Comparison of ENCODE assay signal across 8 cellular contexts in genomic region chr15:38564557-38565286, GRCh38. TPM values are rescaled to one million over a fixed set of nuclear protein-coding genes. Genes with fewer than 3 reads are reported as not detected.
DNase-seq lines count a peak whose midpoint lies in the region; ATAC-seq, FAIRE-seq and TF ChIP-seq lines count a peak whose summit lies in the region.

Gene RASGRP1 (minus strand): TSS chr15:38564814. CDS start chr15:38564628, 186 bp downstream.

- H3K27ac ChIP-seq in HUES6 (ENCODE audit: low read depth, low read length) (no peak within 1 kb of the TSS), GM12878 (ENCODE audit: control insufficient read depth, insufficient read depth) (peak within 1 kb of the TSS; percentile 72)

- no peaks in the 10 kb centered on the region for H3K9me3 ChIP-seq in HUES6 (ENCODE audit: control insufficient read depth, insufficient read depth, low read depth, low read length)
- H3K9me3 ChIP-seq in GM12878 (replicated peaks; ENCODE audit: control insufficient read depth, insufficient read depth, low read length): no peaks in the 10 kb centered on the region

- TF ChIP-seq CTCF in GM12878 (IDR thresholded peaks at IDR 0.05 in 2 of 3, conservative IDR thresholded peaks at IDR 0.05 in 1 of 3; ENCODE audit: control insufficient read depth in 2 of 3, extremely low read depth in 1 of 3, insufficient read depth in 1 of 3, low read depth in 3 of 3, low read length in 3 of 3): peak; percentile 29 to 60 (median 43); a peak in 4 of 6 replicates

- peak; percentile 7 for FAIRE-seq in GM12878 (lab: Jason Lieb, UNC)

- no peaks in the 10 kb centered on the region for H4K20me1 ChIP-seq in GM12878 (ENCODE audit: control insufficient read depth, insufficient read depth)

- no peaks in the 10 kb centered on the region for H3K27me3 Mint-ChIP-seq in T-helper 2 cell treated with Interferon-gamma antibody and Interleukin-4, amounts not matched to agents 5 μg/mL and 100 μg/mL, for 36 hours (ENCODE audit: low read depth)
- H3K27me3 Mint-ChIP-seq in immature natural killer cell (ENCODE audit: low read depth in 3 of 3): peaks cover 5 to 18% (median 6%) of the 10 kb centered on the region in 3 donors

- H3K27me3 ChIP-seq in HUES6 (ENCODE audit: control insufficient read depth, insufficient read depth, low read length): peaks cover 48% of the 10 kb centered on the region
- no peaks in the 10 kb centered on the region for H3K27me3 ChIP-seq in GM12878 (replicated peaks in 1 of 2; ENCODE audit: control insufficient read depth in 2 of 2, insufficient read depth in 2 of 2, low read length in 1 of 2)

- H3K9me3 Mint-ChIP-seq in T-helper 2 cell treated with Interferon-gamma antibody and Interleukin-4, amounts not matched to agents 5 μg/mL and 100 μg/mL, for 36 hours: peaks cover 6% of the 10 kb centered on the region
- H3K9me3 Mint-ChIP-seq in immature natural killer cell: peaks cover 0 to 5% (median 0%) of the 10 kb centered on the region in 6 donors

- peaks cover 43% of the 10 kb centered on the region for H3K36me3 Mint-ChIP-seq in T-helper 2 cell treated with Interferon-gamma antibody and Interleukin-4, amounts not matched to agents 5 μg/mL and 100 μg/mL, for 36 hours (ENCODE audit: low read depth)
- H3K36me3 Mint-ChIP-seq in immature natural killer cell: peaks cover 6 to 7% (median 7%) of the 10 kb centered on the region in 3 donors

- H3K4me1 Mint-ChIP-seq in T-helper 2 cell treated with Interferon-gamma antibody and Interleukin-4, amounts not matched to agents 5 μg/mL and 100 μg/mL, for 36 hours (ENCODE audit: low read depth): peaks cover 53% of the 10 kb centered on the region
- peaks cover 60 to 72% of the 10 kb centered on the region in 2 donors for H3K4me1 Mint-ChIP-seq in immature natural killer cell

- H3K4me3 Mint-ChIP-seq in T-helper 2 cell treated with Interferon-gamma antibody and Interleukin-4, amounts not matched to agents 5 μg/mL and 100 μg/mL, for 36 hours: peak within 1 kb of the TSS; percentile 88
- peak within 1 kb of the TSS; percentile 88 to 97 (median 95) for H3K4me3 Mint-ChIP-seq in immature natural killer cell

- H3K27ac Mint-ChIP-seq in T-helper 2 cell treated with Interferon-gamma antibody and Interleukin-4, amounts not matched to agents 5 μg/mL and 100 μg/mL, for 36 hours: peak within 1 kb of the TSS; percentile 91
- peak within 1 kb of the TSS; percentile 85 to 96 (median 92) for H3K27ac Mint-ChIP-seq in immature natural killer cell

- intact Hi-C loops in GM12878 (cut with micrococcal nuclease; ENCODE audit: unreplicated experiment): loop anchor here (1.0 to 5.0 kb wide), 6 partner anchors 58 to 122 kb away; no protein-coding TSS in a partner anchor

- ATAC-seq in GM21423 (IDR thresholded peaks at IDR 0.05; ENCODE audit: unreplicated experiment) (peak; percentile 78), GM12878 (peak; percentile 66)

- no TSS peak for BruUV-seq in GM12878 (replicated peaks; lab: Mats Ljungman, UMichigan)

- RAD21 ChIA-PET in GM12878 (lab: Charles Lee; ENCODE audit: unreplicated experiment): interaction anchor here (0.5 to 9.6 kb wide), 28 partner anchors 12 to 1549 kb away, joined by 3 to 331 read pairs (median 8); partner anchors contain the start of gene FAM98B

- H2AFZ ChIP-seq in GM12878 (ENCODE audit: control insufficient read depth, low read depth, low read length): peak within 1 kb of the TSS; percentile 88

- DNase-seq in ELR (ENCODE audit: low read depth) (peak; percentile 56), GM12878 (ENCODE audit: low read depth, low spot score) (no peak), immature natural killer cell (peak; percentile 89 to 91 (median 90)), NCI-H2107 (lab: John Stamatoyannopoulos, UW) (no peak)
- peak; percentile 86 for DNase-seq in T-helper 2 cell treated with Interferon-gamma antibody and Interleukin-4, amounts not matched to agents 5 μg/mL and 100 μg/mL, for 36 hours (ENCODE audit: low spot score)
- peak; percentile 77 for DNase-seq in stimulated activated CD4-positive, alpha-beta T cell treated with anti-CD3 and anti-CD28 coated beads, Interleukin-15, amount 100 ng/mL, for 1 hour (ENCODE audit: low read depth in 1 of 2, low spot score in 1 of 2)

- CTCF ChIA-PET in GM12878 (lab: Yijun Ruan, JAX): interaction anchor here (0.8 to 10.5 kb wide), 27 partner anchors 8 to 135 kb away, joined by 3 to 276 read pairs (median 7); no protein-coding TSS in a partner anchor

- SMC1A ChIA-PET in GM12878 (lab: Charles Lee; ENCODE audit: uncharacterized antibody, unreplicated experiment): interaction anchor here (0.6 to 11.9 kb wide), 21 partner anchors 13 to 132 kb away, joined by 3 to 293 read pairs (median 6); no protein-coding TSS in a partner anchor

- H3K4me1 ChIP-seq in HUES6 (ENCODE audit: control insufficient read depth, insufficient read depth, low read length) (peaks cover 9% of the 10 kb centered on the region; the same call in 1 of the 2 replicates), GM12878 (ENCODE audit: control insufficient read depth, insufficient read depth, low read length) (peaks cover 29% of the 10 kb centered on the region)

- H3K9ac ChIP-seq in HUES6 (ENCODE audit: low read length): peak within 1 kb of the TSS; percentile 67
- H3K9ac ChIP-seq in GM12878 (ENCODE audit: control insufficient read depth, insufficient read depth, low read length): peak within 1 kb of the TSS; percentile 62

- H3K4me3 ChIP-seq in HUES6 (ENCODE audit: low read depth, low read length) (peak within 1 kb of the TSS; percentile 62), GM12878 (peak within 1 kb of the TSS; percentile 75)

- TF ChIP-seq EP300 in GM12878 (IDR thresholded peaks at IDR 0.05; ENCODE audit: borderline replicate concordance in 1 of 2, control insufficient read depth in 1 of 2, low read depth in 2 of 2, low read length in 2 of 2): 0 out of 4 replicates have a peak, but pooled peaks of 1 of the 2 experiments have one; percentile 11

- no peaks in the 10 kb centered on the region for H3K36me3 ChIP-seq in HUES6 (ENCODE audit: control insufficient read depth, insufficient read depth, low read length)
- H3K36me3 ChIP-seq in GM12878 (ENCODE audit: control insufficient read depth in 2 of 2, insufficient read depth in 2 of 2, low read length in 1 of 2): no peaks in the 10 kb centered on the region; a peak in 1 of 4 replicates

- POLR2A ChIA-PET in GM12878 (lab: Charles Lee): interaction anchor here (0.5 to 6.3 kb wide), 20 partner anchors 23 to 124 kb away, joined by 3 to 84 read pairs (median 6); no protein-coding TSS in a partner anchor

- TF ChIP-seq RAD21 in GM12878 (IDR thresholded peaks at IDR 0.05; ENCODE audit: insufficient read depth, low read depth, low read length): peak; percentile 37; the same call in 1 of the 2 replicates

- 3% methylated on average over 55 of the region's 85 CpGs for WGBS in GM12878 (ENCODE audit: insufficient coverage, insufficient replicate concordance, low lambda C conversion rate, missing lambda C conversion rate)

- peak within 1 kb of the TSS; percentile 96 for H3K4me2 ChIP-seq in GM12878 (ENCODE audit: control insufficient read depth, insufficient read depth)

- TF ChIP-seq POLR2A in GM12878 (IDR thresholded peaks at IDR 0.05; ENCODE audit: low read depth, low read length): peak; percentile 77

- in situ Hi-C loops in GM12878 (cut with MboI): loop anchor here (5.0 kb wide), 1 partner anchor 123 kb away; no protein-coding TSS in a partner anchor

- H3K79me2 ChIP-seq in GM12878 (ENCODE audit: control insufficient read depth, insufficient read depth, low read length): peaks cover 30% of the 10 kb centered on the region

TF ChIP-seq in GM12878, 131 proteins besides CTCF, POLR2A, EP300 and RAD21 (continues in another document):
- TF ChIP-seq NR2C1 (IDR thresholded peaks at IDR 0.05) (no peak), NBN (IDR thresholded peaks at IDR 0.05) (peak; percentile 60), RFX5 (IDR thresholded peaks at IDR 0.05; ENCODE audit: low read depth, low read length) (no peak), BCLAF1 (IDR thresholded peaks at IDR 0.05) (0 out of 2 replicates have a peak, but pooled peaks have one; percentile 33), RELA (IDR thresholded peaks at IDR 0.05; ENCODE audit: borderline replicate concordance, partially characterized antibody) (peak; percentile 35)

RNA-seq across cellular contexts. Expression of gene RASGRP1, which starts in this region (rescaled TPM):
- total RNA-seq in GM12878 (2013; cell fraction: nucleolus; rRNA removed): 151 and 158 TPM in 2 replicates
- total RNA-seq in GM12878 (2014; rRNA removed): 27.4 and 31.3 TPM in 2 replicates
- total RNA-seq in GM12878 (2014; rRNA removed; fragmentation: Illumina TruSeq; extraction: Trizol): 23.5 and 23.8 TPM in 2 replicates
- total RNA-seq in GM12878 (2021): 25.5 and 29.3 TPM in 2 replicates
- polyA plus RNA-seq in GM12878 (2011; ENCODE audit: low read depth): 5.6 TPM
- polyA plus RNA-seq in GM12878 (2011; rRNA removed): 234 and 259 TPM in 2 replicates
- 137 and 158 TPM in 2 replicates for polyA plus RNA-seq in GM12878 (2011; cell fraction: cytosol; rRNA removed)
- 185 and 295 TPM in 2 replicates for polyA plus RNA-seq in GM12878 (2011; cell fraction: nucleus; rRNA removed)
- 5.8 and 12.5 TPM in 2 replicates for polyA plus RNA-seq in GM12878 (2012)
- 26.0 and 32.7 TPM in 2 replicates for polyA plus RNA-seq in GM12878 (2014; fragmentation: Illumina TruSeq; extraction: Trizol)
- 1 to 10 TPM; 5.6 to 6.2 TPM for polyA plus RNA-seq in GM12878 (2014; fragmentation: Nextera tagmentation; extraction: Ambion mirVana)
- polyA plus RNA-seq in GM12878 (2014; rRNA removed): 17.0 and 18.3 TPM in 2 replicates
- polyA plus RNA-seq in GM12878 (2016; fragmentation: Nextera tagmentation; extraction: Ambion mirVana): 10 to 100 TPM in 1 of 2 experiments, 1 to 10 TPM in 1; 9.9 to 13.3 TPM
- polyA minus RNA-seq in GM12878 (2011; rRNA and poly(A)+ RNA removed): 397 and 409 TPM in 2 replicates
- 114 and 130 TPM in 2 replicates for polyA minus RNA-seq in GM12878 (2011; cell fraction: cytosol; rRNA and poly(A)+ RNA removed)
- 267 and 279 TPM in 2 replicates for polyA minus RNA-seq in GM12878 (2011; cell fraction: nucleus; rRNA and poly(A)+ RNA removed)
- polyA plus RNA-seq in immature natural killer cell: 10 to 100 TPM; 21.9 to 63.9 (median 22.7) TPM

Comparison
In these comparisons a context has a peak if more than half of its experiments do, and no peak if none do; other contexts are left out.
1. DNase-seq: peak in ELR (single experiment), T-helper 2 cell treated with Interferon-gamma antibody and Interleukin-4, amounts not matched to agents 5 μg/mL and 100 μg/mL, for 36 hours (single experiment), immature natural killer cell (3 of 3) and stimulated activated CD4-positive, alpha-beta T cell treated with anti-CD3 and anti-CD28 coated beads, Interleukin-15, amount 100 ng/mL, for 1 hour (2 of 2); none in GM12878 (single experiment) and NCI-H2107 (single experiment).